In genomic region chr11:77287615-77288273, GRCh38 we compare ENCODE assay signal across 18 cellular contexts. TPM values are rescaled to one million over a fixed set of nuclear protein-coding genes. Genes with fewer than 3 reads are reported as not detected.
DNase-seq lines count a peak whose midpoint lies in the region; ATAC-seq and TF ChIP-seq lines count a peak whose summit lies in the region.
"Had no signal": no experiment of that assay in that cellular context is flagged by ENCODE, and none has a peak within 500 bp of the region (broad histone marks: within the 10 kb centered on the region; RNA-seq: fewer than 3 reads in every experiment).

No MANE protein-coding gene starts in this region.

- TF ChIP-seq CTCF in MCF 10A (IDR thresholded peaks at IDR 0.05; ENCODE audit: unreplicated experiment) (no peak), breast epithelium (IDR thresholded peaks at IDR 0.05) (no peak), RWPE1 (conservative IDR thresholded peaks at IDR 0.05; ENCODE audit: low read depth) (no peak), fibroblast of mammary gland (conservative IDR thresholded peaks at IDR 0.05; ENCODE audit: control insufficient read depth, insufficient read depth, low read depth, low read length) (no peak)

- H3K4me3 ChIP-seq in breast epithelium (no peak overlapping the region), fibroblast of mammary gland (ENCODE audit: control insufficient read depth, low read depth, low read length) (no peak overlapping the region)
- H3K4me3 ChIP-seq: psoas muscle had no signal

- H3K9me3 ChIP-seq in breast epithelium, result no peaks in the 10 kb centered on the region
- H3K9me3 ChIP-seq: psoas muscle had no signal

- H3K27ac ChIP-seq in breast epithelium, result no peak overlapping the region
- H3K27ac ChIP-seq in RWPE1, result peak overlapping the region; percentile 70
- H3K27ac ChIP-seq: psoas muscle had no signal

- H3K36me3 Mint-ChIP-seq in MCF 10A (ENCODE audit: insufficient read depth, unreplicated experiment), result no peaks in the 10 kb centered on the region
- H3K36me3 Mint-ChIP-seq: activated naive CD4-positive, alpha-beta T cell treated with anti-CD3 and anti-CD28 coated beads, Interleukin-2, amount 10 ng/mL, durations not matched to agents 7 days and 5 days; mesothelial cell of epicardium had no signal

- H3K36me3 ChIP-seq in breast epithelium, result no peaks in the 10 kb centered on the region

- CTCF ChIA-PET in MCF 10A (lab: Yijun Ruan, JAX), result interaction anchor here (0.5 to 0.6 kb wide), 3 partner anchors 23 to 76 kb away, joined by 3 to 4 read pairs (median 3); no protein-coding TSS in a partner anchor
- CTCF ChIA-PET in RWPE1 (lab: Yijun Ruan, JAX), result no interaction called here

- peaks cover 15% of the 10 kb centered on the region for H3K4me1 Mint-ChIP-seq in MCF 10A (ENCODE audit: insufficient read depth, unreplicated experiment)
- H3K4me1 Mint-ChIP-seq: activated naive CD4-positive, alpha-beta T cell treated with anti-CD3 and anti-CD28 coated beads, Interleukin-2, amount 10 ng/mL, durations not matched to agents 7 days and 5 days had no signal

- DNase-seq in MCF 10A (ENCODE audit: unreplicated experiment) (peak; percentile 79), breast epithelium (ENCODE audit: low spot score in 2 of 2) (no peak), RWPE1 (ENCODE audit: low spot score) (peak; percentile 84), fibroblast of mammary gland (ENCODE audit: low read depth) (peak; percentile 97)
- DNase-seq in activated naive CD4-positive, alpha-beta T cell treated with Interleukin-2 at 50 U/mL for 16 hours, result no peak
- DNase-seq: activated CD8-positive, alpha-beta T cell treated with anti-CD3 and anti-CD28 coated beads for 36 hours; activated naive CD4-positive, alpha-beta T cell treated with anti-CD3 and anti-CD28 coated beads, Interleukin-2, amount 10 ng/mL, durations not matched to agents 7 days and 5 days; AML-193; effector CD8-positive, alpha-beta T cell; NCI-H1930; NK-92 treated with Interleukin-12 subunit alpha and Interleukin-12 subunit beta, amount 100 ng/mL, for 24 hours; psoas muscle had no signal

- H3K9me3 Mint-ChIP-seq in MCF 10A (ENCODE audit: unreplicated experiment), result no peaks in the 10 kb centered on the region
- H3K9me3 Mint-ChIP-seq: activated CD8-positive, alpha-beta T cell treated with anti-CD3 and anti-CD28 coated beads for 36 hours; activated naive CD4-positive, alpha-beta T cell treated with anti-CD3 and anti-CD28 coated beads, Interleukin-2, amount 10 ng/mL, durations not matched to agents 7 days and 5 days; T-helper 1 cell treated with Interleukin-12 subunit alpha and Interleukin-12 subunit beta and Interleukin-4 antibody, amounts not matched to agents 30 μg/mL and 1 μg/mL, for 36 hours had no signal

- intact Hi-C loops in MCF 10A (cut with micrococcal nuclease) (no loop called here), breast epithelium (cut with DNase I; ENCODE audit: low total_unique reads) (no loop called here)

- H3K27ac Mint-ChIP-seq in MCF 10A (ENCODE audit: low read depth, unreplicated experiment), result no peak overlapping the region
- H3K27ac Mint-ChIP-seq: activated CD8-positive, alpha-beta T cell treated with anti-CD3 and anti-CD28 coated beads for 36 hours; activated naive CD4-positive, alpha-beta T cell treated with anti-CD3 and anti-CD28 coated beads, Interleukin-2, amount 10 ng/mL, durations not matched to agents 7 days and 5 days; mesothelial cell of epicardium; T-helper 1 cell treated with Interleukin-12 subunit alpha and Interleukin-12 subunit beta and Interleukin-4 antibody, amounts not matched to agents 30 μg/mL and 1 μg/mL, for 36 hours had no signal

- H3K4me3 Mint-ChIP-seq in MCF 10A (ENCODE audit: unreplicated experiment), result no peak overlapping the region
- H3K4me3 Mint-ChIP-seq: activated CD8-positive, alpha-beta T cell treated with anti-CD3 and anti-CD28 coated beads for 36 hours; activated naive CD4-positive, alpha-beta T cell treated with anti-CD3 and anti-CD28 coated beads, Interleukin-2, amount 10 ng/mL, durations not matched to agents 7 days and 5 days; mesothelial cell of epicardium; T-helper 1 cell treated with Interleukin-12 subunit alpha and Interleukin-12 subunit beta and Interleukin-4 antibody, amounts not matched to agents 30 μg/mL and 1 μg/mL, for 36 hours had no signal

- no TSS peak for BruUV-seq in MCF 10A (replicated peaks; lab: Mats Ljungman, UMichigan)

- TF ChIP-seq POLR2A in breast epithelium (IDR thresholded peaks at IDR 0.05), result no peak

- H3K4me1 ChIP-seq in breast epithelium, result no peaks in the 10 kb centered on the region
- H3K4me1 ChIP-seq: psoas muscle had no signal

- POLR2A ChIA-PET in MCF 10A (lab: Yijun Ruan, JAX), result interaction anchor here (0.9 to 1.5 kb wide), 3 partner anchors 12 to 32 kb away, joined by 3 to 5 read pairs (median 3); no protein-coding TSS in a partner anchor
- POLR2A ChIA-PET in RWPE1 (lab: Yijun Ruan, JAX; ENCODE audit: low non-redundant PET), result no interaction called here

- ATAC-seq in HG03175 (IDR thresholded peaks at IDR 0.05; ENCODE audit: unreplicated experiment), result no peak
- no peak for ATAC-seq in GM18511 (IDR thresholded peaks at IDR 0.05; ENCODE audit: unreplicated experiment)
- ATAC-seq in GM19455 (IDR thresholded peaks at IDR 0.05; ENCODE audit: unreplicated experiment), result no peak
- ATAC-seq: activated CD8-positive, alpha-beta T cell treated with anti-CD3 and anti-CD28 coated beads for 36 hours; psoas muscle had no signal

- no peaks in the 10 kb centered on the region for H3K27me3 Mint-ChIP-seq in MCF 10A (ENCODE audit: insufficient read depth, unreplicated experiment)

- H3K27me3 ChIP-seq in breast epithelium, result no peaks in the 10 kb centered on the region

RNA-seq across cellular contexts. Expression of gene GDPD4, which starts 13.7 kb away (rescaled TPM):
- not detected in 2 replicates for total RNA-seq in MCF 10A (2022)
- total RNA-seq in breast epithelium, result not detected
- total RNA-seq: activated CD8-positive, alpha-beta T cell treated with anti-CD3 and anti-CD28 coated beads for 36 hours; mesothelial cell of epicardium; psoas muscle; subcutaneous adipose tissue had no signal

Comparison
In these comparisons a context has a peak if more than half of its experiments do, and no peak if none do; other contexts are left out.
1. DNase-seq: peak in MCF 10A (single experiment), RWPE1 (single experiment) and fibroblast of mammary gland (single experiment); none in breast epithelium (0 of 2) and activated naive CD4-positive, alpha-beta T cell treated with Interleukin-2 at 50 U/mL for 16 hours (single experiment).